In the genomic region with DNA sequence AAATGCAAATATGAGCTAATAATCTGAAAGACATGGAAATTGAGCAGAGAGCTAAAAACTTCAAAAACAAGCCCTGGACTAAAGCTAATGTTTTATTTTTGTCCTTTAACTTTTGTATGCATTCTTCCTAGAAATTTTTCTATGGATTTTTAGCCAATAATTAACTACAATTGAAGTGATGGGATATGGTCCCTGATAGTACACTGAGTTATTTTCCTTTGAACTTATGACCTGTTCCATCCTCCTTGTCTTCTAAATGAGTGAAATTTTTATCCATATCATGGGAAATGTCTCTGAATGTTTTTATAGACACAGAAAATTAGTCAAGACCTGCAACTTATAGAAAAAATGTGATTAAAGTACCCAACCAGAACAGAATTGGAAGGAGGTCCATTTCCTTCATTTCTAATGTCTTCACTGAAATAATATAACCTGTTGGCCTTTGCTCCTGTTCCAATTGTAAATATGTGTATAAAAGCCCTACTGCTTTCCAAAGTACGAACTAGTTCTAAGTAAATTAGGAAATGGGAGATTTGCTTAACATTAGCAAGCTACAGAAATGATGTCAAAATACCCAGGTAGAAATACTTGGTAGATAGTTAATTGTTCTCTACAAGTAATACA, we compare ENCODE assay signal across 25 cellular contexts. TPM values are rescaled to one million over a fixed set of nuclear protein-coding genes. Genes with fewer than 3 reads are reported as not detected.
"Had no signal": no experiment of that assay in that cellular context is flagged by ENCODE, and none has a peak within 500 bp of the region (broad histone marks: within the 10 kb centered on the region; RNA-seq: fewer than 3 reads in every experiment).

No MANE protein-coding gene starts in this region.

- DNase-seq: colonic mucosa; cortex of kidney; effector CD8-positive, alpha-beta T cell; effector memory CD8-positive, alpha-beta T cell; endodermal cell; erythroblast; esophagus squamous epithelium; foreskin fibroblast; foreskin melanocyte; gastrocnemius medialis; glutamatergic neuron; head of caudate nucleus; heart right ventricle; hippocampal formation; islet precursor cell; kidney; kidney glomerular epithelial cell; left ventricle myocardium inferior; lower lobe of right lung; mesenchymal stem cell; mucosa of descending colon; naive B cell had no signal

- H3K27me3 ChIP-seq: colonic mucosa, esophagus squamous epithelium, gastrocnemius medialis, heart right ventricle had no signal

- H3K4me3 ChIP-seq: colonic mucosa, esophagus squamous epithelium, gastrocnemius medialis, heart right ventricle, left ventricle myocardium inferior, lower lobe of right lung, mucosa of descending colon had no signal

- H3K36me3 ChIP-seq: colonic mucosa, esophagus squamous epithelium, gastrocnemius medialis, heart right ventricle, left ventricle myocardium inferior, lower lobe of right lung had no signal

- H3K9me3 ChIP-seq: colonic mucosa, esophagus squamous epithelium, gastrocnemius medialis, heart right ventricle, left ventricle myocardium inferior, lower lobe of right lung, mucosa of descending colon had no signal

- ATAC-seq: effector memory CD8-positive, alpha-beta T cell; esophagus mucosa; gastrocnemius medialis; heart right ventricle; lower lobe of right lung; mucosa of descending colon had no signal

- H3K4me1 ChIP-seq: colonic mucosa, heart right ventricle, left ventricle myocardium inferior, lower lobe of right lung had no signal

- H3K27ac ChIP-seq: colonic mucosa, epithelial cell of prostate, esophagus squamous epithelium, gastrocnemius medialis, heart right ventricle, left ventricle myocardium inferior, lower lobe of right lung had no signal

- FAIRE-seq: endometrium, kidney had no signal

RNA-seq across cellular contexts. Expression of a gene that starts 11.3 kb away (rescaled TPM):
- total RNA-seq: endodermal cell had no signal
